In the genomic region with DNA sequence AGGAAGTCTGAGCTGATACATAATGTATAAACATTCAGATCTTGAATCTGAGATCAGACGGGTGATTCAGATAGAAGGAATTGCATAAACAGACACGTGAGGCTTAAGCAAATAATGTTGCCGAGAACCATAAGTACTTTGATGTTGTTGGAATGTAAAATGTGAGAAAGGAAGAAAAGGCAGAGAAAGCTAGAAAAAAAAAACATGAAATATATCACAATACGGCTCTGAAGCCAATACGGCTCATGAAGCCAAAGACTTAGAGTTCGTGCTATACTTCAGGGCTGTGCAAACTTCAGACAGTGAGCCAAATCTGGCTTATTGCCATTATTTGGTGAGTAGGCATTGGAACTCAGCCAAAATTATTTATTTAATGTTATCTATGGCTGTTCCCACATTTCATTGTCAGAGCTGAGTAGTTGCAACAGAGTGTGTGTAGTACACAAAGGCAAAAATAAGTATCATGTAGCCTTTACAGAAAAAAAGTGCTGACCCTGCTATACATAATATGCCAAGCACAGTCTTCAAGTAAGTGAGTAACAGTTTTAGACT, we compare ENCODE assay signal across 14 cellular contexts.
A peak's percentile ranks its signal among the peaks of the same experiment; 100 is the strongest.
DNase-seq lines count a peak whose midpoint lies in the region; ATAC-seq, FAIRE-seq and TF ChIP-seq lines count a peak whose summit lies in the region.
"Had no signal": no experiment of that assay in that cellular context is flagged by ENCODE, and none has a peak within 500 bp of the region (broad histone marks: within the 10 kb centered on the region; RNA-seq: fewer than 3 reads in every experiment).

No MANE protein-coding gene starts in this region.

- TF ChIP-seq EP300 in K562 (IDR thresholded peaks at IDR 0.05; ENCODE audit: low read length) = no peak

- no peaks in the 10 kb centered on the region for H3K36me3 ChIP-seq in K562 (ENCODE audit: control insufficient read depth, insufficient read depth, low read length)
- no peaks in the 10 kb centered on the region for H3K36me3 ChIP-seq in left lung
- H3K36me3 ChIP-seq in vagina = no peaks in the 10 kb centered on the region
- H3K36me3 ChIP-seq: stomach had no signal

- H4K20me1 ChIP-seq in K562 (replicated peaks; ENCODE audit: control insufficient read depth, insufficient read depth, low read length) = no peaks in the 10 kb centered on the region

- WGBS in K562 (ENCODE audit: insufficient coverage, low coverage, missing lambda C conversion rate) = 9% methylated on average over 6 of the region's 6 CpGs

- POLR2A ChIA-PET in K562 (lab: Yijun Ruan, JAX) = no interaction called here

- no peak overlapping the region for H3K9ac ChIP-seq in K562 (ENCODE audit: insufficient read depth in 1 of 2, low read depth in 2 of 2, low read length in 2 of 2)

- no peaks in the 10 kb centered on the region for H3K27me3 ChIP-seq in K562 (ENCODE audit: control insufficient read depth in 2 of 2, insufficient read depth in 2 of 2, low read length in 2 of 2)
- H3K27me3 ChIP-seq in left lung = no peaks in the 10 kb centered on the region
- H3K27me3 ChIP-seq in vagina = no peaks in the 10 kb centered on the region
- H3K27me3 ChIP-seq: stomach had no signal

- H3K4me2 ChIP-seq in K562 (ENCODE audit: insufficient read depth, low read length) = no peak overlapping the region

- H3K4me3 ChIP-seq in K562 (no peak overlapping the region), left lung (no peak overlapping the region), vagina (no peak overlapping the region)
- H3K4me3 ChIP-seq: stomach had no signal

- H3K4me1 ChIP-seq in K562 (replicated peaks in 1 of 2; ENCODE audit: control insufficient read depth in 2 of 2, insufficient read depth in 2 of 2, low read length in 2 of 2) (no peaks in the 10 kb centered on the region), left lung (peaks cover 0 to 3% of the 10 kb centered on the region in 2 donors), vagina (no peaks in the 10 kb centered on the region)
- H3K4me1 ChIP-seq: stomach had no signal

- H3K4me1 Mint-ChIP-seq in glutamatergic neuron (ENCODE audit: low read depth, unreplicated experiment) = no peaks in the 10 kb centered on the region
- no peaks in the 10 kb centered on the region for H3K4me1 Mint-ChIP-seq in activated naive CD4-positive, alpha-beta T cell treated with anti-CD3 and anti-CD28 coated beads, Interleukin-2, amount 10 ng/mL, durations not matched to agents 7 days and 5 days
- no peaks in the 10 kb centered on the region for H3K4me1 Mint-ChIP-seq in activated CD4-positive, alpha-beta T cell treated with anti-CD3 and anti-CD28 coated beads, Interleukin-2, amount 10 ng/mL, durations not matched to agents 24 days and 14 days
- H3K4me1 Mint-ChIP-seq: central memory CD8-positive, alpha-beta T cell; naive B cell had no signal

- peak; percentile 89 for DNase-seq in COR-L47 (lab: John Stamatoyannopoulos, UW)
- peak; percentile 74 for DNase-seq in NCI-H1105 (lab: John Stamatoyannopoulos, UW)
- DNase-seq in K562 (ENCODE audit: extremely low read depth in 1 of 4, low spot score in 3 of 4) = no peak
- DNase-seq in left lung = no peak
- no peak for DNase-seq in glutamatergic neuron
- no peak for DNase-seq in activated naive CD4-positive, alpha-beta T cell treated with anti-CD3 and anti-CD28 coated beads, Interleukin-2, amount 10 ng/mL, durations not matched to agents 7 days and 5 days
- DNase-seq in activated CD4-positive, alpha-beta T cell treated with anti-CD3 and anti-CD28 coated beads, Interleukin-2, amount 10 ng/mL, durations not matched to agents 24 days and 14 days = no peak
- no peak for DNase-seq in vagina (ENCODE audit: extremely low spot score in 2 of 2)
- DNase-seq: activated CD8-positive, alpha-beta memory T cell treated with anti-CD3 and anti-CD28 coated beads, Interleukin-2, amount 50 U/mL, for 48 hours; naive B cell; stimulated activated CD4-positive, alpha-beta T cell treated with anti-CD3 and anti-CD28 coated beads, Interleukin-1b, Interleukin-23, amount 100 ng/mL, for 48 hours; stomach had no signal

- no peaks in the 10 kb centered on the region for H3K9me1 ChIP-seq in K562 (ENCODE audit: control insufficient read depth, insufficient read depth, low read length)

- H3K36me3 Mint-ChIP-seq in glutamatergic neuron (ENCODE audit: unreplicated experiment) = no peaks in the 10 kb centered on the region
- H3K36me3 Mint-ChIP-seq in activated naive CD4-positive, alpha-beta T cell treated with anti-CD3 and anti-CD28 coated beads, Interleukin-2, amount 10 ng/mL, durations not matched to agents 7 days and 5 days = no peaks in the 10 kb centered on the region
- no peaks in the 10 kb centered on the region for H3K36me3 Mint-ChIP-seq in activated CD4-positive, alpha-beta T cell treated with anti-CD3 and anti-CD28 coated beads, Interleukin-2, amount 10 ng/mL, durations not matched to agents 24 days and 14 days (ENCODE audit: low read depth)
- H3K36me3 Mint-ChIP-seq: naive B cell had no signal

- no peak overlapping the region for H2AFZ ChIP-seq in K562 (ENCODE audit: low read depth, low read length)

- TF ChIP-seq RAD21 in K562 (CRISPR knock-in tag; conservative IDR thresholded peaks at IDR 0.05 in 1 of 2, IDR thresholded peaks at IDR 0.05 in 1 of 2) = no peak

- H3K9me3 Mint-ChIP-seq in glutamatergic neuron (ENCODE audit: unreplicated experiment) = peaks cover 2% of the 10 kb centered on the region
- peaks cover 22% of the 10 kb centered on the region for H3K9me3 Mint-ChIP-seq in activated naive CD4-positive, alpha-beta T cell treated with anti-CD3 and anti-CD28 coated beads, Interleukin-2, amount 10 ng/mL, durations not matched to agents 7 days and 5 days
- peaks cover 13% of the 10 kb centered on the region for H3K9me3 Mint-ChIP-seq in activated CD4-positive, alpha-beta T cell treated with anti-CD3 and anti-CD28 coated beads, Interleukin-2, amount 10 ng/mL, durations not matched to agents 24 days and 14 days

- TF ChIP-seq POLR2A in K562 (conservative IDR thresholded peaks at IDR 0.05) = no peak
- TF ChIP-seq POLR2A in vagina (IDR thresholded peaks at IDR 0.05) = no peak

- ATAC-seq in K562 (no peak), left lung (peak; percentile 80)

- CTCF ChIA-PET in K562 (lab: Yijun Ruan, JAX; ENCODE audit: low intra/inter-chr PET ratio) = interaction anchor here (0.6 kb wide), 1 partner anchor 17 kb away, joined by 3 read pairs; no protein-coding TSS in a partner anchor
- CTCF ChIA-PET in activated naive CD4-positive, alpha-beta T cell treated with anti-CD3 and anti-CD28 coated beads, Interleukin-2, amount 10 ng/mL, durations not matched to agents 7 days and 5 days (lab: Charles Lee) = no interaction called here

- H3K27me3 Mint-ChIP-seq in glutamatergic neuron (ENCODE audit: unreplicated experiment) = peaks cover 1% of the 10 kb centered on the region
- no peaks in the 10 kb centered on the region for H3K27me3 Mint-ChIP-seq in activated naive CD4-positive, alpha-beta T cell treated with anti-CD3 and anti-CD28 coated beads, Interleukin-2, amount 10 ng/mL, durations not matched to agents 7 days and 5 days
- no peaks in the 10 kb centered on the region for H3K27me3 Mint-ChIP-seq in activated CD4-positive, alpha-beta T cell treated with anti-CD3 and anti-CD28 coated beads, Interleukin-2, amount 10 ng/mL, durations not matched to agents 24 days and 14 days
- H3K27me3 Mint-ChIP-seq: central memory CD8-positive, alpha-beta T cell; naive B cell had no signal

- TF ChIP-seq CTCF in K562 (IDR thresholded peaks at IDR 0.05 in 2 of 3, conservative IDR thresholded peaks at IDR 0.05 in 1 of 3; ENCODE audit: insufficient read depth in 2 of 3, low read depth in 1 of 3, low read length in 3 of 3) (no peak), left lung (IDR thresholded peaks at IDR 0.05) (no peak), glutamatergic neuron (IDR thresholded peaks at IDR 0.05; ENCODE audit: partially characterized antibody, unreplicated experiment) (no peak), vagina (IDR thresholded peaks at IDR 0.05) (no peak)

- intact Hi-C loops in K562 (cut with micrococcal nuclease) (no loop called here), left lung (cut with DNase I) (no loop called here), vagina (cut with DNase I) (no loop called here)
- intact Hi-C loops in activated CD4-positive, alpha-beta T cell treated with anti-CD3 and anti-CD28 coated beads, Interleukin-2, amount 10 ng/mL, durations not matched to agents 24 days and 14 days (cut with micrococcal nuclease) = no loop called here

- in situ Hi-C loops in K562 (cut with MboI) = no loop called here

- H3K4me3 Mint-ChIP-seq in glutamatergic neuron (ENCODE audit: unreplicated experiment) = no peak overlapping the region
- no peak overlapping the region for H3K4me3 Mint-ChIP-seq in activated naive CD4-positive, alpha-beta T cell treated with anti-CD3 and anti-CD28 coated beads, Interleukin-2, amount 10 ng/mL, durations not matched to agents 7 days and 5 days
- no peak overlapping the region for H3K4me3 Mint-ChIP-seq in activated CD4-positive, alpha-beta T cell treated with anti-CD3 and anti-CD28 coated beads, Interleukin-2, amount 10 ng/mL, durations not matched to agents 24 days and 14 days
- H3K4me3 Mint-ChIP-seq: central memory CD8-positive, alpha-beta T cell; naive B cell; T-helper 1 cell treated with Interleukin-12 subunit alpha and Interleukin-12 subunit beta and Interleukin-4 antibody, amounts not matched to agents 30 μg/mL and 1 μg/mL, for 36 hours had no signal

- no peak overlapping the region for H3K27ac Mint-ChIP-seq in glutamatergic neuron (ENCODE audit: unreplicated experiment)
- H3K27ac Mint-ChIP-seq in activated naive CD4-positive, alpha-beta T cell treated with anti-CD3 and anti-CD28 coated beads, Interleukin-2, amount 10 ng/mL, durations not matched to agents 7 days and 5 days = no peak overlapping the region
- no peak overlapping the region for H3K27ac Mint-ChIP-seq in activated CD4-positive, alpha-beta T cell treated with anti-CD3 and anti-CD28 coated beads, Interleukin-2, amount 10 ng/mL, durations not matched to agents 24 days and 14 days
- H3K27ac Mint-ChIP-seq: T-helper 1 cell treated with Interleukin-12 subunit alpha and Interleukin-12 subunit beta and Interleukin-4 antibody, amounts not matched to agents 30 μg/mL and 1 μg/mL, for 36 hours had no signal

- no TSS peak for BruUV-seq in K562 (replicated peaks; lab: Mats Ljungman, UMichigan)

- H3K9me3 ChIP-seq in K562 (replicated peaks; ENCODE audit: control insufficient read depth, insufficient read depth, low read depth, low read length) = no peaks in the 10 kb centered on the region; the same call in 1 of the 2 replicates
- peaks cover 0 to 18% of the 10 kb centered on the region in 2 donors for H3K9me3 ChIP-seq in left lung
- H3K9me3 ChIP-seq in vagina = no peaks in the 10 kb centered on the region

- no peak for FAIRE-seq in K562 (lab: Jason Lieb, UNC)

- no peaks in the 10 kb centered on the region for H3K79me2 ChIP-seq in K562 (ENCODE audit: control insufficient read depth, insufficient read depth, low read length)

- H3K27ac ChIP-seq in K562 (ENCODE audit: extremely low read depth, low read depth, low read length) = no peak overlapping the region
- peak overlapping the region in 1 of 2 donors; percentile 13 for H3K27ac ChIP-seq in left lung
- no peak overlapping the region for H3K27ac ChIP-seq in vagina
- H3K27ac ChIP-seq: stomach had no signal

TF ChIP-seq in K562, 482 proteins besides CTCF, POLR2A, EP300 and RAD21 (continues in another document):
- no peak for TF ChIP-seq KLF16 (IDR thresholded peaks at IDR 0.05)
- TF ChIP-seq TARDBP (IDR thresholded peaks at IDR 0.05) = no peak
- peak; percentile 7; the same call in 1 of the 2 replicates for TF ChIP-seq ZNF316 (IDR thresholded peaks at IDR 0.05)
- no peak for TF ChIP-seq FOXJ2 (tag; IDR thresholded peaks at IDR 0.05)

Comparison
In these comparisons a context has a peak if more than half of its experiments do, and no peak if none do; other contexts are left out.
1. DNase-seq: peak in COR-L47 (single experiment) and NCI-H1105 (single experiment); none in K562 (0 of 4), left lung (0 of 2), glutamatergic neuron (single experiment), activated naive CD4-positive, alpha-beta T cell treated with anti-CD3 and anti-CD28 coated beads, Interleukin-2, amount 10 ng/mL, durations not matched to agents 7 days and 5 days (single experiment), activated CD4-positive, alpha-beta T cell treated with anti-CD3 and anti-CD28 coated beads, Interleukin-2, amount 10 ng/mL, durations not matched to agents 24 days and 14 days (single experiment) and vagina (0 of 2).